Comparison of ENCODE assay signal across 22 cellular contexts in genomic region chr5:73365990-73366667, GRCh38.
A peak's percentile ranks its signal among the peaks of the same experiment; 100 is the strongest.
DNase-seq lines count a peak whose midpoint lies in the region; ATAC-seq, FAIRE-seq and TF ChIP-seq lines count a peak whose summit lies in the region.
"Had no signal": no experiment of that assay in that cellular context is flagged by ENCODE, and none has a peak within 500 bp of the region (broad histone marks: within the 10 kb centered on the region; RNA-seq: fewer than 3 reads in every experiment).

No MANE protein-coding gene starts in this region.

- H3K14ac ChIP-seq in mesenchymal stem cell (ENCODE audit: low read length in 2 of 2): peak overlapping the region in 1 of 2 experiments; percentile 85

- H3K9ac ChIP-seq in astrocyte (ENCODE audit: low read length) (peak overlapping the region; percentile 59), mesenchymal stem cell (ENCODE audit: low read length) (no peak overlapping the region)

- H3K9me3 ChIP-seq in A549: no peaks in the 10 kb centered on the region
- H3K9me3 ChIP-seq in astrocyte (ENCODE audit: insufficient read depth, low read depth, low read length): no peaks in the 10 kb centered on the region
- no peaks in the 10 kb centered on the region for H3K9me3 ChIP-seq in mesenchymal stem cell (ENCODE audit: control insufficient read depth, low read length)
- no peaks in the 10 kb centered on the region for H3K9me3 ChIP-seq in suprapubic skin
- H3K9me3 ChIP-seq: left lung, prostate gland had no signal

- H3K79me2 ChIP-seq in GM23338 (replicated peaks; ENCODE audit: insufficient read depth) (no peaks in the 10 kb centered on the region), astrocyte (ENCODE audit: insufficient read depth, low read length) (no peaks in the 10 kb centered on the region)

- no peak overlapping the region for H2BK15ac ChIP-seq in mesenchymal stem cell (ENCODE audit: low read depth, poor library complexity, severe bottlenecking)

- H3K27ac Mint-ChIP-seq in GM23338 (no peak overlapping the region), astrocyte (ENCODE audit: unreplicated experiment) (peak overlapping the region; percentile 58)
- H3K27ac Mint-ChIP-seq: activated B cell treated with CpG ODN at 0.5 μM for 24 hours; activated CD8-positive, alpha-beta T cell treated with anti-CD3 and anti-CD28 coated beads for 36 hours; CD8-positive, alpha-beta T cell; immature natural killer cell; nephron; stimulated activated effector memory CD8-positive, alpha-beta T cell treated with anti-CD3 and anti-CD28 coated beads, Interleukin-12 subunit alpha, Interleukin-12 subunit beta, amount 100 ng/mL, for 72 hours had no signal

- peaks cover 7% of the 10 kb centered on the region for H3K4me1 Mint-ChIP-seq in GM23338
- peaks cover 46% of the 10 kb centered on the region for H3K4me1 Mint-ChIP-seq in astrocyte (ENCODE audit: low read depth, unreplicated experiment)
- H3K4me1 Mint-ChIP-seq: activated B cell treated with CpG ODN at 0.5 μM for 24 hours; immature natural killer cell; stimulated activated effector memory CD8-positive, alpha-beta T cell treated with anti-CD3 and anti-CD28 coated beads, Interleukin-12 subunit alpha, Interleukin-12 subunit beta, amount 100 ng/mL, for 72 hours had no signal

- CTCF ChIA-PET in A549 (lab: Yijun Ruan, JAX): interaction anchor here (0.7 to 5.7 kb wide), 9 partner anchors 12 to 150 kb away, joined by 3 to 37 read pairs (median 6); partner anchors contain the start of gene FOXD1

- H2AFZ ChIP-seq in GM23338 (no peak overlapping the region), astrocyte (ENCODE audit: low read depth, low read length) (no peak overlapping the region), mesenchymal stem cell (ENCODE audit: low read depth, low read length) (no peak overlapping the region)

- H3K4me3 ChIP-seq in A549: no peak overlapping the region
- no peak overlapping the region for H3K4me3 ChIP-seq in GM23338
- no peak overlapping the region for H3K4me3 ChIP-seq in astrocyte (ENCODE audit: insufficient read depth, low read depth, low read length)
- no peak overlapping the region for H3K4me3 ChIP-seq in mesenchymal stem cell (ENCODE audit: insufficient read depth in 1 of 2, low read depth in 1 of 2, low read length in 2 of 2)
- no peak overlapping the region for H3K4me3 ChIP-seq in suprapubic skin
- H3K4me3 ChIP-seq: left lung, prostate gland had no signal

- H3K9me2 ChIP-seq in GM23338 (ENCODE audit: insufficient read depth): no peaks in the 10 kb centered on the region; the same call in none of the 2 replicates

- TF ChIP-seq EP300 in A549 (IDR thresholded peaks at IDR 0.05) (no peak), suprapubic skin (IDR thresholded peaks at IDR 0.05) (no peak)

- POLR2A ChIA-PET in A549 (lab: Yijun Ruan, JAX): interaction anchor here (1.0 to 1.2 kb wide), 2 partner anchors 72 to 82 kb away, joined by 3 to 4 read pairs; partner anchors contain the start of gene FOXD1

- no peaks in the 10 kb centered on the region for H3K27me3 Mint-ChIP-seq in GM23338 (ENCODE audit: insufficient read depth, low read depth, poor library complexity)
- peaks cover 4% of the 10 kb centered on the region for H3K27me3 Mint-ChIP-seq in astrocyte (ENCODE audit: low read depth, unreplicated experiment)

- ATAC-seq in A549 (no peak), GM23338 (peak; percentile 55)
- ATAC-seq: activated CD8-positive, alpha-beta T cell treated with anti-CD3 and anti-CD28 coated beads for 36 hours; CD8-positive, alpha-beta T cell; left lung; stimulated activated effector memory CD8-positive, alpha-beta T cell treated with anti-CD3 and anti-CD28 coated beads, Interleukin-12 subunit alpha, Interleukin-12 subunit beta, amount 100 ng/mL, for 72 hours had no signal

- H3K79me1 ChIP-seq in mesenchymal stem cell (replicated peaks; ENCODE audit: low read length, poor library complexity, severe bottlenecking): no peaks in the 10 kb centered on the region

- H3K23ac ChIP-seq in mesenchymal stem cell (ENCODE audit: low read length in 2 of 2): no peak overlapping the region

- no peak for TF ChIP-seq RAD21 in A549 (conservative IDR thresholded peaks at IDR 0.05 in 1 of 2, IDR thresholded peaks at IDR 0.05 in 1 of 2)

- TF ChIP-seq CTCF in A549 (IDR thresholded peaks at IDR 0.05) (no peak), GM23338 (conservative IDR thresholded peaks at IDR 0.05; ENCODE audit: low read depth in 2 of 2) (no peak), astrocyte (IDR thresholded peaks at IDR 0.05; ENCODE audit: insufficient read depth, low read depth, low read length) (no peak), suprapubic skin (IDR thresholded peaks at IDR 0.05) (no peak)

- DNase-seq in A549 (ENCODE audit: low read depth in 1 of 2, low spot score in 1 of 2): no peak
- no peak for DNase-seq in GM23338 (ENCODE audit: low spot score)
- DNase-seq in astrocyte (ENCODE audit: low read depth): no peak
- no peak for DNase-seq in mesenchymal stem cell
- DNase-seq in stimulated activated CD4-positive, alpha-beta T cell treated with anti-CD3 and anti-CD28 coated beads, Interleukin-15, amount 100 ng/mL, for 24 hours: no peak
- DNase-seq in suprapubic skin (ENCODE audit: low spot score in 2 of 2): no peak
- DNase-seq in NOMO-1 treated with DMSO at 0.1 percent for 48 hours (lab: John Stamatoyannopoulos, UW; ENCODE audit: unreplicated experiment): no peak
- no peak for DNase-seq in NCI-H510A treated with DMSO at 0.1 percent for 48 hours (lab: John Stamatoyannopoulos, UW)
- DNase-seq: activated B cell treated with CpG ODN at 0.5 μM for 24 hours; activated CD8-positive, alpha-beta T cell treated with anti-CD3 and anti-CD28 coated beads for 36 hours; activated naive CD4-positive, alpha-beta T cell; CD8-positive, alpha-beta T cell; immature natural killer cell; left lung; stimulated activated CD4-positive, alpha-beta T cell treated with anti-CD3 and anti-CD28 coated beads, Interleukin-2, amount 100 ng/mL, for 24 hours; T-helper 9 cell had no signal

- H3K4me2 ChIP-seq in A549 (peak overlapping the region; percentile 47), GM23338 (no peak overlapping the region), astrocyte (ENCODE audit: low read length) (peak overlapping the region; percentile 63), mesenchymal stem cell (ENCODE audit: low read length, poor library complexity, severe bottlenecking) (no peak overlapping the region)

- peak overlapping the region; percentile 11 to 96 for H3K18ac ChIP-seq in mesenchymal stem cell (ENCODE audit: low read depth in 1 of 2, low read length in 2 of 2)

- WGBS in A549 (ENCODE audit: missing lambda C conversion rate): 87% methylated on average over 12 of the region's 12 CpGs
- WGBS in mesenchymal stem cell: 89% methylated on average over 12 of the region's 12 CpGs
- 84% methylated on average over 12 of the region's 12 CpGs for WGBS in suprapubic skin

- H3K4me1 ChIP-seq in A549 (peaks cover 41% of the 10 kb centered on the region), GM23338 (ENCODE audit: insufficient read depth) (no peaks in the 10 kb centered on the region; the same call in none of the 2 replicates), astrocyte (ENCODE audit: insufficient read depth, low read length) (peaks cover 44% of the 10 kb centered on the region), mesenchymal stem cell (ENCODE audit: control insufficient read depth, insufficient read depth, low read depth, low read length) (peaks cover 14% of the 10 kb centered on the region), suprapubic skin (no peaks in the 10 kb centered on the region)
- H3K4me1 ChIP-seq: left lung had no signal

- H3F3A ChIP-seq in GM23338 (replicated peaks; ENCODE audit: low read depth): 0 out of 2 replicates have a peak, but pooled peaks cover 3% of the 10 kb centered on the region

- peak overlapping the region; percentile 24 to 94 for H3K4ac ChIP-seq in mesenchymal stem cell (ENCODE audit: low read depth in 1 of 2, low read length in 2 of 2)

- H4K20me1 ChIP-seq in GM23338 (replicated peaks; ENCODE audit: insufficient read depth) (no peaks in the 10 kb centered on the region), astrocyte (ENCODE audit: insufficient read depth, low read length) (no peaks in the 10 kb centered on the region)

- H2BK120ac ChIP-seq in mesenchymal stem cell (ENCODE audit: low read depth, low read length): peak overlapping the region; percentile 54

- peak overlapping the region; percentile 58 for H4K91ac ChIP-seq in mesenchymal stem cell (ENCODE audit: low read length)

- no peak for TF ChIP-seq POLR2A in A549 (IDR thresholded peaks at IDR 0.05; ENCODE audit: low read length)
- TF ChIP-seq POLR2A in suprapubic skin (IDR thresholded peaks at IDR 0.05): no peak

- H3K36me3 ChIP-seq in GM23338 (ENCODE audit: insufficient read depth): no peaks in the 10 kb centered on the region
- H3K36me3 ChIP-seq in astrocyte (ENCODE audit: insufficient read depth, low read length): no peaks in the 10 kb centered on the region
- no peaks in the 10 kb centered on the region for H3K36me3 ChIP-seq in mesenchymal stem cell (ENCODE audit: control insufficient read depth in 1 of 2, insufficient read depth in 2 of 2, low read depth in 1 of 2, low read length in 2 of 2)
- H3K36me3 ChIP-seq in suprapubic skin: no peaks in the 10 kb centered on the region
- H3K36me3 ChIP-seq: left lung, prostate gland had no signal

- peak overlapping the region; percentile 50 for H2AK5ac ChIP-seq in mesenchymal stem cell (ENCODE audit: low read length, severe bottlenecking)

- H3K27me3 ChIP-seq in GM23338 (ENCODE audit: insufficient read depth) (no peaks in the 10 kb centered on the region), astrocyte (ENCODE audit: insufficient read depth, low read length) (no peaks in the 10 kb centered on the region), mesenchymal stem cell (ENCODE audit: control insufficient read depth in 1 of 2, insufficient read depth in 1 of 2, low read length in 2 of 2) (no peaks in the 10 kb centered on the region), suprapubic skin (peaks cover 4% of the 10 kb centered on the region)

- H3K27ac ChIP-seq in A549 (peak overlapping the region; percentile 43 to 71; a peak in 5 of 6 replicates), GM23338 (ENCODE audit: low read depth) (no peak overlapping the region), astrocyte (ENCODE audit: low read depth, low read length) (peak overlapping the region; percentile 75), mesenchymal stem cell (ENCODE audit: low read length, poor library complexity, severe bottlenecking) (no peak overlapping the region), suprapubic skin (no peak overlapping the region)
- H3K27ac ChIP-seq: left lung, prostate gland, RWPE1 had no signal

- H3K4me3 Mint-ChIP-seq in GM23338 (no peak overlapping the region), astrocyte (ENCODE audit: unreplicated experiment) (no peak overlapping the region)
- H3K4me3 Mint-ChIP-seq: activated B cell treated with CpG ODN at 0.5 μM for 24 hours; activated CD8-positive, alpha-beta T cell treated with anti-CD3 and anti-CD28 coated beads for 36 hours; CD8-positive, alpha-beta T cell; immature natural killer cell; nephron; stimulated activated effector memory CD8-positive, alpha-beta T cell treated with anti-CD3 and anti-CD28 coated beads, Interleukin-12 subunit alpha, Interleukin-12 subunit beta, amount 100 ng/mL, for 72 hours had no signal

- H4K8ac ChIP-seq in mesenchymal stem cell (ENCODE audit: low read length): peak overlapping the region; percentile 1

- H2BK12ac ChIP-seq in mesenchymal stem cell (ENCODE audit: low read length in 2 of 2): peak overlapping the region; percentile 51 to 97

- FAIRE-seq in A549 (lab: Jason Lieb, UNC) (no peak), astrocyte (lab: Jason Lieb, UNC) (no peak)
- FAIRE-seq: GM12892, HTR-8/SVneo had no signal

- H3K36me3 Mint-ChIP-seq in GM23338 (ENCODE audit: low read depth) (no peaks in the 10 kb centered on the region), astrocyte (ENCODE audit: low read depth, unreplicated experiment) (no peaks in the 10 kb centered on the region)
- H3K36me3 Mint-ChIP-seq: CD8-positive, alpha-beta T cell; immature natural killer cell; stimulated activated effector memory CD8-positive, alpha-beta T cell treated with anti-CD3 and anti-CD28 coated beads, Interleukin-12 subunit alpha, Interleukin-12 subunit beta, amount 100 ng/mL, for 72 hours had no signal

- H2BK5ac ChIP-seq in mesenchymal stem cell (ENCODE audit: low read depth, low read length, poor library complexity, severe bottlenecking): peak overlapping the region; percentile 14

- H3K9me3 Mint-ChIP-seq in GM23338 (no peaks in the 10 kb centered on the region), astrocyte (ENCODE audit: unreplicated experiment) (peaks cover 6% of the 10 kb centered on the region)
- H3K9me3 Mint-ChIP-seq: activated B cell treated with CpG ODN at 0.5 μM for 24 hours; activated CD8-positive, alpha-beta T cell treated with anti-CD3 and anti-CD28 coated beads for 36 hours; CD8-positive, alpha-beta T cell; stimulated activated effector memory CD8-positive, alpha-beta T cell treated with anti-CD3 and anti-CD28 coated beads, Interleukin-12 subunit alpha, Interleukin-12 subunit beta, amount 100 ng/mL, for 72 hours had no signal

Comparison
In these comparisons a context has a peak if more than half of its experiments do, and no peak if none do; other contexts are left out.
1. H3K27ac ChIP-seq: peak in A549 (2 of 2) and astrocyte (single experiment); none in GM23338 (single experiment), mesenchymal stem cell (single experiment) and suprapubic skin (single experiment).
2. H3K4me2 ChIP-seq: peak in A549 (single experiment) and astrocyte (single experiment); none in GM23338 (single experiment) and mesenchymal stem cell (single experiment).